8 cellular contexts compared by ENCODE assay signal in genomic region chr1:24724345-24725208, GRCh38. TPM values are rescaled to one million over a fixed set of nuclear protein-coding genes. Genes with fewer than 3 reads are reported as not detected.
DNase-seq lines count a peak whose midpoint lies in the region; ATAC-seq lines count a peak whose summit lies in the region.

No MANE protein-coding gene starts in this region.

- H3K4me1 Mint-ChIP-seq in dendritic cell treated with granulocyte-macrophage colony-stimulating factor and Interleukin-4, amounts not matched to agents 40 ng/mL and 50 ng/mL, for 4 days (ENCODE audit: low read depth): peaks cover 49% of the 10 kb centered on the region
- H3K4me1 Mint-ChIP-seq in activated T-cell treated with anti-CD3 and anti-CD28 coated beads, Interleukin-2, amount 50 U/mL, for 72 hours (ENCODE audit: low read depth): peaks cover 19% of the 10 kb centered on the region

- H3K4me3 Mint-ChIP-seq in dendritic cell treated with granulocyte-macrophage colony-stimulating factor and Interleukin-4, amounts not matched to agents 40 ng/mL and 50 ng/mL, for 4 days: no peak overlapping the region
- no peak overlapping the region for H3K4me3 Mint-ChIP-seq in activated T-cell treated with anti-CD3 and anti-CD28 coated beads, Interleukin-2, amount 50 U/mL, for 72 hours

- H3K36me3 Mint-ChIP-seq in dendritic cell treated with granulocyte-macrophage colony-stimulating factor and Interleukin-4, amounts not matched to agents 40 ng/mL and 50 ng/mL, for 4 days (ENCODE audit: low read depth): no peaks in the 10 kb centered on the region
- no peaks in the 10 kb centered on the region for H3K36me3 Mint-ChIP-seq in activated T-cell treated with anti-CD3 and anti-CD28 coated beads, Interleukin-2, amount 50 U/mL, for 72 hours (ENCODE audit: insufficient read depth in 2 of 2)

- peak overlapping the region; percentile 79 for H3K27ac Mint-ChIP-seq in dendritic cell treated with granulocyte-macrophage colony-stimulating factor and Interleukin-4, amounts not matched to agents 40 ng/mL and 50 ng/mL, for 4 days
- no peak overlapping the region for H3K27ac Mint-ChIP-seq in activated T-cell treated with anti-CD3 and anti-CD28 coated beads, Interleukin-2, amount 50 U/mL, for 72 hours

- H3K27me3 Mint-ChIP-seq in dendritic cell treated with granulocyte-macrophage colony-stimulating factor and Interleukin-4, amounts not matched to agents 40 ng/mL and 50 ng/mL, for 4 days: peaks cover 3% of the 10 kb centered on the region
- H3K27me3 Mint-ChIP-seq in activated T-cell treated with anti-CD3 and anti-CD28 coated beads, Interleukin-2, amount 50 U/mL, for 72 hours (ENCODE audit: low read depth): no peaks in the 10 kb centered on the region

- intact Hi-C loops in dendritic cell treated with granulocyte-macrophage colony-stimulating factor and Interleukin-4, amounts not matched to agents 40 ng/mL and 50 ng/mL, for 4 days (cut with micrococcal nuclease): no loop called here

- no peaks in the 10 kb centered on the region for H3K9me3 Mint-ChIP-seq in dendritic cell treated with granulocyte-macrophage colony-stimulating factor and Interleukin-4, amounts not matched to agents 40 ng/mL and 50 ng/mL, for 4 days
- H3K9me3 Mint-ChIP-seq in activated T-cell treated with anti-CD3 and anti-CD28 coated beads, Interleukin-2, amount 50 U/mL, for 72 hours: no peaks in the 10 kb centered on the region

- no peak for ATAC-seq in HG03025 (IDR thresholded peaks at IDR 0.05; ENCODE audit: low FRiP score, unreplicated experiment)
- no peak for ATAC-seq in stimulated activated naive CD8-positive, alpha-beta T cell treated with anti-CD3 and anti-CD28 coated beads, Interleukin-15, Interleukin-2, amounts not matched to agents 100 U/mL and 50 U/mL, for 24 hours
- ATAC-seq in activated T-cell treated with anti-CD3 and anti-CD28 coated beads, Interleukin-2, amount 50 U/mL, for 72 hours (replicated peaks in 1 of 2): no peak
- no peak for ATAC-seq in GM21737 (IDR thresholded peaks at IDR 0.05; ENCODE audit: unreplicated experiment)

- DNase-seq in AG20443 (ENCODE audit: low spot score) (peak; percentile 45), NCI-H2029 treated with DMSO at 0.1 percent for 48 hours (lab: John Stamatoyannopoulos, UW) (peak; percentile 74), myocyte (ENCODE audit: low read depth) (peak; percentile 86)
- no peak for DNase-seq in stimulated activated naive CD8-positive, alpha-beta T cell treated with anti-CD3 and anti-CD28 coated beads, Interleukin-15, Interleukin-2, amounts not matched to agents 100 U/mL and 50 U/mL, for 24 hours
- DNase-seq in activated T-cell treated with anti-CD3 and anti-CD28 coated beads, Interleukin-2, amount 50 U/mL, for 72 hours: no peak

RNA-seq across cellular contexts. Expression of gene CLIC4, which starts 20.7 kb away (rescaled TPM):
- 910 and 1,271 TPM in 2 replicates for total RNA-seq in myocyte
- 498 TPM for polyA plus RNA-seq in myocyte (2012)
- 10 to 100 TPM; 59.7 to 68.2 TPM for total RNA-seq in activated T-cell treated with anti-CD3 and anti-CD28 coated beads, Interleukin-2, amount 50 U/mL, for 72 hours

Comparison
In these comparisons a context has a peak if more than half of its experiments do, and no peak if none do; other contexts are left out.
1. DNase-seq: peak in AG20443 (single experiment), NCI-H2029 treated with DMSO at 0.1 percent for 48 hours (single experiment) and myocyte (single experiment); none in stimulated activated naive CD8-positive, alpha-beta T cell treated with anti-CD3 and anti-CD28 coated beads, Interleukin-15, Interleukin-2, amounts not matched to agents 100 U/mL and 50 U/mL, for 24 hours (single experiment) and activated T-cell treated with anti-CD3 and anti-CD28 coated beads, Interleukin-2, amount 50 U/mL, for 72 hours (0 of 2).
2. RNA of gene CLIC4, which starts 20.7 kb away (total RNA-seq): 910 to 1,271 TPM in myocyte; 59.7 to 68.2 TPM in activated T-cell treated with anti-CD3 and anti-CD28 coated beads, Interleukin-2, amount 50 U/mL, for 72 hours; every median in the first group is over 10 times any median in the second.